12 cellular contexts compared by ENCODE assay signal in the genomic region with DNA sequence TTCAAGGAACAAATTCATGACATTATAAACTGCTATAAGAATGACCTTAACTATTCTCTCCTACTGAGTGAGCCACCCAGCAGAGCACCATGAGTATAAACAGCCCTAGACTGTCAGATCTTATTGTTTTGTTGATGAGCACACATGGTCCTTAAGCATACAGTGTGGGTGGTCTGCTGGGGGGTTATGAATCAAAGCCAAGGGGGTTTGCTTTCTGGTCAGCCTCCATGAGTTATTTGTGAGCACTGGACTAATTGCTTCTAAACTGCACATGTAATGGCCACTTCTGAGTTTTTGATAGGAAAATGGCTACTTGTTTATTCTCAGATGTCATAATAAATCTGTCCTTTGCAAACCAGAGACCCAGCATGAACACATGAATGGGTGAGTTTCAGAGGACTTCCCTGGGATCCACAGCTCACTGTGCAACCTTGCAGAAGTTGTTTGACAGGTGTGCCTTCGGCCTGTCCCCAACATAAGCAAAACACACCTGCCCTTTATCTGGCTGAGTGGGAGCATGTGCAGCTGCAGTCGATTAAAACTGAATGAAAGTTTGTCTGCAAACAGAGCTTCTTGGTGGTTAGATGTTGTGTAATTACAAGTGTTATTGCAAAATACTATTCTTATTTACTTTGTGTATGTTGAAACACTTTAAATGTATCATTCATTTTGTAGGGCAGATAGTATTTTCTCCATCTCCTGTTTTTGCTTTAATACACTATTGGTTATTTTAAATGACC. TPM values are rescaled to one million over a fixed set of nuclear protein-coding genes. Genes with fewer than 3 reads are reported as not detected.
A peak's percentile ranks its signal among the peaks of the same experiment; 100 is the strongest.
DNase-seq lines count a peak whose midpoint lies in the region; ATAC-seq, FAIRE-seq and TF ChIP-seq lines count a peak whose summit lies in the region.
"Had no signal": no experiment of that assay in that cellular context is flagged by ENCODE, and none has a peak within 500 bp of the region (broad histone marks: within the 10 kb centered on the region; RNA-seq: fewer than 3 reads in every experiment).

No MANE protein-coding gene starts in this region.

- in situ Hi-C loops in K562 (cut with MboI) (no loop called here), GM13977 (cut with MboI; ENCODE audit: low pct_unique_long_range_greater_than_20kb, low sequenced_read_pairs, unreplicated experiment) (no loop called here)

- CTCF ChIA-PET in K562 (lab: Yijun Ruan, JAX; ENCODE audit: low intra/inter-chr PET ratio) = no interaction called here

- 0% methylated on average over 2 of the region's 2 CpGs for WGBS in K562 (ENCODE audit: insufficient coverage, low coverage, missing lambda C conversion rate)

- no peak overlapping the region for H3K4me3 ChIP-seq in K562
- H3K4me3 ChIP-seq in muscle layer of duodenum (ENCODE audit: low read depth in 1 of 2, low read length in 2 of 2) = peak overlapping the region in 1 of 2 donors; percentile 10

- POLR2A ChIA-PET in K562 (lab: Yijun Ruan, JAX) = no interaction called here

- H3K9me3 ChIP-seq in K562 (replicated peaks; ENCODE audit: control insufficient read depth, insufficient read depth, low read depth, low read length) = no peaks in the 10 kb centered on the region
- no peaks in the 10 kb centered on the region for H3K9me3 ChIP-seq in muscle layer of duodenum (ENCODE audit: control insufficient read depth in 1 of 2, low read length in 2 of 2)

- no peak for TF ChIP-seq POLR2A in K562 (conservative IDR thresholded peaks at IDR 0.05)

- TF ChIP-seq EP300 in K562 (IDR thresholded peaks at IDR 0.05; ENCODE audit: low read length) = no peak

- TF ChIP-seq CTCF in K562 (IDR thresholded peaks at IDR 0.05 in 2 of 3, conservative IDR thresholded peaks at IDR 0.05 in 1 of 3; ENCODE audit: insufficient read depth in 2 of 3, low read depth in 1 of 3, low read length in 3 of 3) (no peak), GM13977 (IDR thresholded peaks at IDR 0.05; ENCODE audit: extremely low read depth, insufficient read depth, missing control alignments) (no peak)

- no peak overlapping the region for H3K9ac ChIP-seq in K562 (ENCODE audit: insufficient read depth in 1 of 2, low read depth in 2 of 2, low read length in 2 of 2)
- H3K9ac ChIP-seq: KMS-11 had no signal

- H3K9me1 ChIP-seq in K562 (ENCODE audit: control insufficient read depth, insufficient read depth, low read length) = no peaks in the 10 kb centered on the region

- no peak for FAIRE-seq in K562 (lab: Jason Lieb, UNC)

- H3K27ac ChIP-seq in K562 (ENCODE audit: extremely low read depth, low read depth, low read length) = no peak overlapping the region
- H3K27ac ChIP-seq in muscle layer of duodenum (ENCODE audit: low read length) = peak overlapping the region; percentile 77
- H3K27ac ChIP-seq: KMS-11 had no signal

- H3K4me1 ChIP-seq in K562 (replicated peaks in 1 of 2; ENCODE audit: control insufficient read depth in 2 of 2, insufficient read depth in 2 of 2, low read length in 2 of 2) = no peaks in the 10 kb centered on the region
- peaks cover 29 to 86% of the 10 kb centered on the region in 2 donors for H3K4me1 ChIP-seq in muscle layer of duodenum (ENCODE audit: control insufficient read depth in 1 of 2, insufficient read depth in 2 of 2, low read length in 2 of 2)

- no peak overlapping the region for H2AFZ ChIP-seq in K562 (ENCODE audit: low read depth, low read length)

- BruUV-seq in K562 (replicated peaks; lab: Mats Ljungman, UMichigan) = no TSS peak

- no peaks in the 10 kb centered on the region for H3K79me2 ChIP-seq in K562 (ENCODE audit: control insufficient read depth, insufficient read depth, low read length)

- ATAC-seq in K562 (no peak), GM21515 (IDR thresholded peaks at IDR 0.05; ENCODE audit: unreplicated experiment) (no peak), HG03442 (IDR thresholded peaks at IDR 0.05; ENCODE audit: unreplicated experiment) (no peak)
- no peak for ATAC-seq in stimulated activated naive CD8-positive, alpha-beta T cell treated with anti-CD3 and anti-CD28 coated beads, Interleukin-15, Interleukin-2, amounts not matched to agents 100 U/mL and 50 U/mL, for 24 hours
- ATAC-seq: naive thymus-derived CD8-positive, alpha-beta T cell had no signal

- intact Hi-C loops in K562 (cut with micrococcal nuclease) = loop anchor here (2.0 kb wide), 1 partner anchor 61 kb away; no protein-coding TSS in a partner anchor

- DNase-seq in DMS53 (lab: John Stamatoyannopoulos, UW) (peak; percentile 81), NCI-H1417 (lab: John Stamatoyannopoulos, UW) (peak; percentile 71 to 97 (median 82)), K562 (ENCODE audit: extremely low read depth in 1 of 4, low spot score in 3 of 4) (no peak), GM13977 (ENCODE audit: low spot score) (no peak)
- no peak for DNase-seq in stimulated activated naive CD8-positive, alpha-beta T cell treated with anti-CD3 and anti-CD28 coated beads, Interleukin-15, Interleukin-2, amounts not matched to agents 100 U/mL and 50 U/mL, for 24 hours
- DNase-seq: activated CD4-positive, alpha-beta T cell treated with anti-CD3 and anti-CD28 coated beads, Interleukin-2, amount 50 U/mL, for 48 hours; naive thymus-derived CD8-positive, alpha-beta T cell; stimulated activated CD4-positive, alpha-beta T cell treated with anti-CD3 and anti-CD28 coated beads, Interleukin-4, amount 100 ng/mL, for 24 hours had no signal

- no peak overlapping the region for H3K4me2 ChIP-seq in K562 (ENCODE audit: insufficient read depth, low read length)
- H3K4me2 ChIP-seq: KMS-11 had no signal

- no peaks in the 10 kb centered on the region; the same call in 1 of the 2 replicates for H4K20me1 ChIP-seq in K562 (replicated peaks; ENCODE audit: control insufficient read depth, insufficient read depth, low read length)

- H3K36me3 ChIP-seq in K562 (ENCODE audit: control insufficient read depth, insufficient read depth, low read length) (no peaks in the 10 kb centered on the region), muscle layer of duodenum (ENCODE audit: control insufficient read depth in 1 of 2, insufficient read depth in 2 of 2, low read length in 2 of 2) (no peaks in the 10 kb centered on the region)

- no peaks in the 10 kb centered on the region for H3K27me3 ChIP-seq in K562 (ENCODE audit: control insufficient read depth in 2 of 2, insufficient read depth in 2 of 2, low read length in 2 of 2)
- H3K27me3 ChIP-seq in muscle layer of duodenum (ENCODE audit: low read depth, low read length) = no peaks in the 10 kb centered on the region

- no peak for TF ChIP-seq RAD21 in K562 (CRISPR knock-in tag; conservative IDR thresholded peaks at IDR 0.05 in 1 of 2, IDR thresholded peaks at IDR 0.05 in 1 of 2)

TF ChIP-seq in K562, 482 proteins besides CTCF, POLR2A, EP300 and RAD21 (continues in another document):
- no peak for TF ChIP-seq DACH1 (IDR thresholded peaks at IDR 0.05; ENCODE audit: partially characterized antibody)
- TF ChIP-seq, protein P1, sequence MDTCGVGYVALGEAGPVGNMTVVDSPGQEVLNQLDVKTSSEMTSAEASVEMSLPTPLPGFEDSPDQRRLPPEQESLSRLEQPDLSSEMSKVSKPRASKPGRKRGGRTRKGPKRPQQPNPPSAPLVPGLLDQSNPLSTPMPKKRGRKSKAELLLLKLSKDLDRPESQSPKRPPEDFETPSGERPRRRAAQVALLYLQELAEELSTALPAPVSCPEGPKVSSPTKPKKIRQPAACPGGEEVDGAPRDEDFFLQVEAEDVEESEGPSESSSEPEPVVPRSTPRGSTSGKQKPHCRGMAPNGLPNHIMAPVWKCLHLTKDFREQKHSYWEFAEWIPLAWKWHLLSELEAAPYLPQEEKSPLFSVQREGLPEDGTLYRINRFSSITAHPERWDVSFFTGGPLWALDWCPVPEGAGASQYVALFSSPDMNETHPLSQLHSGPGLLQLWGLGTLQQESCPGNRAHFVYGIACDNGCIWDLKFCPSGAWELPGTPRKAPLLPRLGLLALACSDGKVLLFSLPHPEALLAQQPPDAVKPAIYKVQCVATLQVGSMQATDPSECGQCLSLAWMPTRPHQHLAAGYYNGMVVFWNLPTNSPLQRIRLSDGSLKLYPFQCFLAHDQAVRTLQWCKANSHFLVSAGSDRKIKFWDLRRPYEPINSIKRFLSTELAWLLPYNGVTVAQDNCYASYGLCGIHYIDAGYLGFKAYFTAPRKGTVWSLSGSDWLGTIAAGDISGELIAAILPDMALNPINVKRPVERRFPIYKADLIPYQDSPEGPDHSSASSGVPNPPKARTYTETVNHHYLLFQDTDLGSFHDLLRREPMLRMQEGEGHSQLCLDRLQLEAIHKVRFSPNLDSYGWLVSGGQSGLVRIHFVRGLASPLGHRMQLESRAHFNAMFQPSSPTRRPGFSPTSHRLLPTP (IDR thresholded peaks at IDR 0.05; ENCODE audit: borderline replicate concordance, extremely low read depth, insufficient read length) = no peak

RNA-seq across cellular contexts. Expression of a gene that starts 35.9 kb away (rescaled TPM):
- total RNA-seq in K562 (2011; cell fraction: chromatin; rRNA removed; ENCODE audit: low replicate concordance) = not detected in 2 replicates
- not detected in 2 replicates for total RNA-seq in K562 (2011; cell fraction: nucleolus; rRNA removed)
- total RNA-seq in K562 (2011; cell fraction: nucleoplasm; rRNA removed) = not detected in 2 replicates
- total RNA-seq in K562 (2014; rRNA removed) (not detected in 2 replicates), K562 (2014; rRNA removed; fragmentation: Illumina TruSeq; extraction: Trizol) (not detected in 2 replicates), K562 (2015; rRNA removed; fragmentation: Illumina TruSeq; extraction: Trizol) (not detected in 2 replicates), K562 (2021) (not detected in 2 replicates)
- polyA plus RNA-seq in K562 (2011; rRNA removed) (0.01 TPM in 1 of 2 replicates, not detected in the other), K562 (2014; fragmentation: Illumina TruSeq; extraction: Trizol) (not detected in 2 replicates), K562 (2014; fragmentation: Nextera tagmentation; extraction: Ambion mirVana) (under 1 TPM in 1 of 2 experiments, not detected in 1; 0.03 TPM), K562 (2014; rRNA removed) (not detected in 2 replicates)
- polyA plus RNA-seq in K562 (2011; cell fraction: cytosol; rRNA removed) = not detected in 2 replicates
- not detected in 2 replicates for polyA plus RNA-seq in K562 (2011; cell fraction: nucleus; rRNA removed)
- polyA plus RNA-seq in K562 (2012) = not detected in 2 replicates
- not detected in 2 replicates for polyA minus RNA-seq in K562 (2011; rRNA and poly(A)+ RNA removed)
- polyA minus RNA-seq in K562 (2011; cell fraction: cytosol; rRNA and poly(A)+ RNA removed) = not detected in 2 replicates
- polyA minus RNA-seq in K562 (2011; cell fraction: nucleus; rRNA and poly(A)+ RNA removed) = not detected in 2 replicates
- total RNA-seq: naive thymus-derived CD8-positive, alpha-beta T cell had no signal

Comparison
In these comparisons a context has a peak if more than half of its experiments do, and no peak if none do; other contexts are left out.
1. DNase-seq: peak in DMS53 (single experiment) and NCI-H1417 (3 of 3); none in K562 (0 of 4), GM13977 (single experiment) and stimulated activated naive CD8-positive, alpha-beta T cell treated with anti-CD3 and anti-CD28 coated beads, Interleukin-15, Interleukin-2, amounts not matched to agents 100 U/mL and 50 U/mL, for 24 hours (single experiment).